Comparison of ENCODE assay signal across 1 cellular context in genomic region chr12:50099302-50100008, GRCh38.
TF ChIP-seq lines count a peak whose summit lies in the region.

No MANE protein-coding gene starts in this region.

TF ChIP-seq in HepG2, 621 proteins besides CTCF, POLR2A, EP300 and RAD21:
- TF ChIP-seq NR2F6 (IDR thresholded peaks at IDR 0.05) (no peak), NR2F6 (CRISPR knock-in tag; IDR thresholded peaks at IDR 0.05) (no peak), E2F5 (CRISPR knock-in tag; conservative IDR thresholded peaks at IDR 0.05) (no peak)
